Comparison of ENCODE assay signal across 8 cellular contexts in genomic region chr12:4272014-4272975, GRCh38. TPM values are rescaled to one million over a fixed set of nuclear protein-coding genes. Genes with fewer than 3 reads are reported as not detected.
A peak's percentile ranks its signal among the peaks of the same experiment; 100 is the strongest.
DNase-seq lines count a peak whose midpoint lies in the region; ATAC-seq and TF ChIP-seq lines count a peak whose summit lies in the region.

No MANE protein-coding gene starts in this region.

- DNase-seq in NCI-H446 treated with DMSO at 0.1 percent for 48 hours (lab: John Stamatoyannopoulos, UW) (peak; percentile 78), esophagus squamous epithelium (lab: John Stamatoyannopoulos, UW) (peak; percentile 67), NCI-H1092 treated with DMSO at 0.1 percent for 48 hours (lab: John Stamatoyannopoulos, UW) (no peak)
- peak; percentile 88 for DNase-seq in activated T-cell treated with anti-CD3 and anti-CD28 coated beads, Interleukin-2, amount 50 U/mL, for 4 hours
- DNase-seq in natural killer cell treated with Interleukin-12 subunit alpha and Interleukin-12 subunit beta and Interleukin-15 and Interleukin-18, amount 100 ng/mL, for 72 hours (ENCODE audit: low spot score): peak; percentile 96
- peak; percentile 74 for DNase-seq in stimulated activated naive B cell treated with anti-CD40 and anti-IgM and Interleukin-4, amounts not matched to agents 10 μg/mL and 1 μg/mL and 100 μg/mL, for 72 hours

- H3K27ac Mint-ChIP-seq in natural killer cell treated with Interleukin-12 subunit alpha and Interleukin-12 subunit beta and Interleukin-15 and Interleukin-18, amount 100 ng/mL, for 72 hours: peak overlapping the region; percentile 93 to 94
- peak overlapping the region; percentile 98 for H3K27ac Mint-ChIP-seq in stimulated activated naive B cell treated with anti-CD40 and anti-IgM and Interleukin-4, amounts not matched to agents 10 μg/mL and 1 μg/mL and 100 μg/mL, for 72 hours

- TF ChIP-seq POLR2A in GM10847 (IDR thresholded peaks at IDR 0.05; ENCODE audit: extremely low read depth, insufficient read length): peak; percentile 20
- TF ChIP-seq POLR2A in esophagus squamous epithelium (IDR thresholded peaks at IDR 0.05): peak in 1 of 4 donors; percentile 27

- H3K4me3 ChIP-seq in HEK293 (ENCODE audit: low read depth, low read length) (peak overlapping the region; percentile 6; the same call in 1 of the 2 replicates), esophagus squamous epithelium (peak overlapping the region; percentile 33 to 94 (median 84))

- CTCF ChIA-PET in HEK293 (lab: Yijun Ruan, JAX): interaction anchor here (1.0 kb wide), 1 partner anchor 387 kb away, joined by 6 read pairs; no protein-coding TSS in a partner anchor

- TF ChIP-seq CTCF in HEK293 (tag by site-specific recombination; IDR thresholded peaks at IDR 0.05) (0 out of 2 replicates have a peak, but pooled peaks have one; percentile 23), esophagus squamous epithelium (IDR thresholded peaks at IDR 0.05) (no peak)

- peaks cover 29% of the 10 kb centered on the region for H3K4me1 ChIP-seq in HEK293 (ENCODE audit: control insufficient read depth, insufficient read depth, low read length)
- H3K4me1 ChIP-seq in esophagus squamous epithelium: peaks cover 43 to 91% (median 46%) of the 10 kb centered on the region in 3 donors

- peak overlapping the region; percentile 98 for H3K4me3 Mint-ChIP-seq in activated T-cell treated with anti-CD3 and anti-CD28 coated beads, Interleukin-2, amount 50 U/mL, for 4 hours
- H3K4me3 Mint-ChIP-seq in natural killer cell treated with Interleukin-12 subunit alpha and Interleukin-12 subunit beta and Interleukin-15 and Interleukin-18, amount 100 ng/mL, for 72 hours: peak overlapping the region; percentile 99
- peak overlapping the region; percentile 93 to 98 for H3K4me3 Mint-ChIP-seq in stimulated activated naive B cell treated with anti-CD40 and anti-IgM and Interleukin-4, amounts not matched to agents 10 μg/mL and 1 μg/mL and 100 μg/mL, for 72 hours

- H3K27ac ChIP-seq in HEK293 (ENCODE audit: extremely low read depth, low read depth, low read length) (peak overlapping the region; percentile 72), esophagus squamous epithelium (peak overlapping the region; percentile 82 to 97 (median 94))

- POLR2A ChIA-PET in HEK293 (lab: Yijun Ruan, JAX): interaction anchor here (0.9 to 1.4 kb wide), 3 partner anchors 13 to 261 kb away, joined by 3 read pairs; no protein-coding TSS in a partner anchor

- WGBS in esophagus squamous epithelium, 2 donors: 0 to 2% methylated on average over 32 of the region's 70 CpGs

- peaks cover 29% of the 10 kb centered on the region for H3K4me1 Mint-ChIP-seq in activated T-cell treated with anti-CD3 and anti-CD28 coated beads, Interleukin-2, amount 50 U/mL, for 4 hours (ENCODE audit: low read depth)
- H3K4me1 Mint-ChIP-seq in natural killer cell treated with Interleukin-12 subunit alpha and Interleukin-12 subunit beta and Interleukin-15 and Interleukin-18, amount 100 ng/mL, for 72 hours (ENCODE audit: low read depth in 2 of 2): peaks cover 41 to 45% of the 10 kb centered on the region in 2 donors
- peaks cover 32 to 58% of the 10 kb centered on the region in 2 donors for H3K4me1 Mint-ChIP-seq in stimulated activated naive B cell treated with anti-CD40 and anti-IgM and Interleukin-4, amounts not matched to agents 10 μg/mL and 1 μg/mL and 100 μg/mL, for 72 hours

- H3K27me3 ChIP-seq in esophagus squamous epithelium: peaks cover 0 to 93% (median 0%) of the 10 kb centered on the region in 4 donors

- H3K27me3 Mint-ChIP-seq in activated T-cell treated with anti-CD3 and anti-CD28 coated beads, Interleukin-2, amount 50 U/mL, for 4 hours (ENCODE audit: low read depth): no peaks in the 10 kb centered on the region
- H3K27me3 Mint-ChIP-seq in natural killer cell treated with Interleukin-12 subunit alpha and Interleukin-12 subunit beta and Interleukin-15 and Interleukin-18, amount 100 ng/mL, for 72 hours: no peaks in the 10 kb centered on the region
- no peaks in the 10 kb centered on the region for H3K27me3 Mint-ChIP-seq in stimulated activated naive B cell treated with anti-CD40 and anti-IgM and Interleukin-4, amounts not matched to agents 10 μg/mL and 1 μg/mL and 100 μg/mL, for 72 hours

- peak; percentile 47 to 49 for ATAC-seq in activated T-cell treated with anti-CD3 and anti-CD28 coated beads, Interleukin-2, amount 50 U/mL, for 4 hours
- peak; percentile 55 to 71 for ATAC-seq in natural killer cell treated with Interleukin-12 subunit alpha and Interleukin-12 subunit beta and Interleukin-15 and Interleukin-18, amount 100 ng/mL, for 72 hours
- ATAC-seq in stimulated activated naive B cell treated with anti-CD40 and anti-IgM and Interleukin-4, amounts not matched to agents 10 μg/mL and 1 μg/mL and 100 μg/mL, for 72 hours (replicated peaks): peak; percentile 51 to 60

- peaks cover 19% of the 10 kb centered on the region for H3K36me3 Mint-ChIP-seq in activated T-cell treated with anti-CD3 and anti-CD28 coated beads, Interleukin-2, amount 50 U/mL, for 4 hours (ENCODE audit: insufficient read depth)
- H3K36me3 Mint-ChIP-seq in natural killer cell treated with Interleukin-12 subunit alpha and Interleukin-12 subunit beta and Interleukin-15 and Interleukin-18, amount 100 ng/mL, for 72 hours: peaks cover 27% of the 10 kb centered on the region
- peaks cover 10 to 24% of the 10 kb centered on the region in 2 donors for H3K36me3 Mint-ChIP-seq in stimulated activated naive B cell treated with anti-CD40 and anti-IgM and Interleukin-4, amounts not matched to agents 10 μg/mL and 1 μg/mL and 100 μg/mL, for 72 hours

- H3K9me3 ChIP-seq in HEK293 (ENCODE audit: control insufficient read depth, insufficient read depth, low read depth, low read length) (no peaks in the 10 kb centered on the region), esophagus squamous epithelium (no peaks in the 10 kb centered on the region)

- H3K36me3 ChIP-seq in HEK293 (ENCODE audit: control insufficient read depth in 2 of 2, insufficient read depth in 1 of 2, low read length in 2 of 2) (peaks cover 0 to 12% of the 10 kb centered on the region in 2 experiments; a peak in 1 of 3 replicates), esophagus squamous epithelium (no peaks in the 10 kb centered on the region)

- no peaks in the 10 kb centered on the region for H3K9me3 Mint-ChIP-seq in activated T-cell treated with anti-CD3 and anti-CD28 coated beads, Interleukin-2, amount 50 U/mL, for 4 hours
- no peaks in the 10 kb centered on the region for H3K9me3 Mint-ChIP-seq in natural killer cell treated with Interleukin-12 subunit alpha and Interleukin-12 subunit beta and Interleukin-15 and Interleukin-18, amount 100 ng/mL, for 72 hours
- no peaks in the 10 kb centered on the region for H3K9me3 Mint-ChIP-seq in stimulated activated naive B cell treated with anti-CD40 and anti-IgM and Interleukin-4, amounts not matched to agents 10 μg/mL and 1 μg/mL and 100 μg/mL, for 72 hours

- intact Hi-C loops in esophagus squamous epithelium (cut with DNase I): no loop called here

TF ChIP-seq in HEK293, 187 proteins besides CTCF, POLR2A, EP300 and RAD21 (continues in another document):
- TF ChIP-seq GLI2 (tag by site-specific recombination; IDR thresholded peaks at IDR 0.05; ENCODE audit: borderline replicate concordance, low read depth): no peak
- peak; percentile 84 for TF ChIP-seq ZNF600 (tag by site-specific recombination; IDR thresholded peaks at IDR 0.05)
- peak; percentile 100 for TF ChIP-seq BCL6B (tag by site-specific recombination; IDR thresholded peaks at IDR 0.05)
- no peak for TF ChIP-seq ZNF350 (tag by site-specific recombination; IDR thresholded peaks at IDR 0.05)
- no peak; the same call in 1 of the 2 replicates for TF ChIP-seq YY1 (tag by site-specific recombination; IDR thresholded peaks at IDR 0.05)
- TF ChIP-seq ZNF544 (tag by site-specific recombination; IDR thresholded peaks at IDR 0.05): no peak
- no peak for TF ChIP-seq ZNF23 (tag by site-specific recombination; IDR thresholded peaks at IDR 0.05; ENCODE audit: borderline replicate concordance)
- peak; percentile 76; the same call in 1 of the 2 replicates for TF ChIP-seq ZFP37 (tag by site-specific recombination; IDR thresholded peaks at IDR 0.05)
- TF ChIP-seq SP2 (tag by site-specific recombination; IDR thresholded peaks at IDR 0.05): peak; percentile 23
- TF ChIP-seq ZNF19 (tag by site-specific recombination; IDR thresholded peaks at IDR 0.05; ENCODE audit: low read depth): no peak
- peak; percentile 74 for TF ChIP-seq ZNF223 (tag by site-specific recombination; IDR thresholded peaks at IDR 0.05)

RNA-seq across cellular contexts. Expression of gene CCND2, which starts 1.3 kb away (rescaled TPM):
- total RNA-seq in activated T-cell treated with anti-CD3 and anti-CD28 coated beads, Interleukin-2, amount 50 U/mL, for 4 hours: 1,000 to 10,000 TPM in 1 of 3 donors, 100 to 1,000 TPM in 2; 867 to 1,094 (median 990) TPM
- total RNA-seq in esophagus squamous epithelium: 10 to 100 TPM; 13.9 to 49.8 (median 35.9) TPM
- 1,000 to 10,000 TPM in 1 of 2 donors, 100 to 1,000 TPM in 1; 942 to 1,190 TPM for total RNA-seq in natural killer cell treated with Interleukin-12 subunit alpha and Interleukin-12 subunit beta and Interleukin-15 and Interleukin-18, amount 100 ng/mL, for 72 hours

RNA-seq across cellular contexts. Expression of gene TIGAR, which starts 48.7 kb away (rescaled TPM):
- total RNA-seq in activated T-cell treated with anti-CD3 and anti-CD28 coated beads, Interleukin-2, amount 50 U/mL, for 4 hours: 10 to 100 TPM; 12.3 to 21.3 (median 17.8) TPM
- 1 to 10 TPM; 5.1 to 8.1 (median 5.9) TPM for total RNA-seq in esophagus squamous epithelium
- total RNA-seq in natural killer cell treated with Interleukin-12 subunit alpha and Interleukin-12 subunit beta and Interleukin-15 and Interleukin-18, amount 100 ng/mL, for 72 hours: 10 to 100 TPM in 1 of 2 donors, 1 to 10 TPM in 1; 7.4 to 10.2 TPM

Comparison
In these comparisons a context has a peak if more than half of its experiments do, and no peak if none do; other contexts are left out.
1. RNA of gene CCND2, which starts 1.3 kb away (total RNA-seq): 942 to 1,190 TPM in natural killer cell treated with Interleukin-12 subunit alpha and Interleukin-12 subunit beta and Interleukin-15 and Interleukin-18, amount 100 ng/mL, for 72 hours and 867 to 1,094 TPM in activated T-cell treated with anti-CD3 and anti-CD28 coated beads, Interleukin-2, amount 50 U/mL, for 4 hours; 13.9 to 49.8 TPM in esophagus squamous epithelium; every median in the first group is over 10 times any median in the second.
2. Peak in every context shown above with its lines, with median percentiles within 50 percentile points of each other: ATAC-seq and H3K4me3 Mint-ChIP-seq.